ENCODE assay signal across 8 cellular contexts in genomic region chr20:53934421-53935352, GRCh38.
DNase-seq lines count a peak whose midpoint lies in the region; ATAC-seq and TF ChIP-seq lines count a peak whose summit lies in the region.

No MANE protein-coding gene starts in this region.

- ATAC-seq in HG03135 (IDR thresholded peaks at IDR 0.05; ENCODE audit: unreplicated experiment) = peak; percentile 39

- H3K36me3 Mint-ChIP-seq in T-helper 1 cell treated with Interleukin-12 subunit alpha and Interleukin-12 subunit beta and Interleukin-4 antibody, amounts not matched to agents 30 μg/mL and 1 μg/mL, for 36 hours (ENCODE audit: low read depth) = no peaks in the 10 kb centered on the region

- H3K4me3 ChIP-seq in fibroblast of the aortic adventitia (ENCODE audit: low read depth, low read length) = no peak overlapping the region

- H3K27me3 Mint-ChIP-seq in T-helper 1 cell treated with Interleukin-12 subunit alpha and Interleukin-12 subunit beta and Interleukin-4 antibody, amounts not matched to agents 30 μg/mL and 1 μg/mL, for 36 hours (ENCODE audit: low read depth) = no peaks in the 10 kb centered on the region

- H3K9me3 Mint-ChIP-seq in T-helper 1 cell treated with Interleukin-12 subunit alpha and Interleukin-12 subunit beta and Interleukin-4 antibody, amounts not matched to agents 30 μg/mL and 1 μg/mL, for 36 hours = no peaks in the 10 kb centered on the region

- peak overlapping the region; percentile 68 for H3K4me3 Mint-ChIP-seq in T-helper 1 cell treated with Interleukin-12 subunit alpha and Interleukin-12 subunit beta and Interleukin-4 antibody, amounts not matched to agents 30 μg/mL and 1 μg/mL, for 36 hours

- no peak for TF ChIP-seq CTCF in fibroblast of the aortic adventitia (IDR thresholded peaks at IDR 0.05; ENCODE audit: insufficient read depth, low read length)

- H3K4me1 Mint-ChIP-seq in T-helper 1 cell treated with Interleukin-12 subunit alpha and Interleukin-12 subunit beta and Interleukin-4 antibody, amounts not matched to agents 30 μg/mL and 1 μg/mL, for 36 hours (ENCODE audit: low read depth) = peaks cover 49% of the 10 kb centered on the region

- H3K27ac Mint-ChIP-seq in T-helper 1 cell treated with Interleukin-12 subunit alpha and Interleukin-12 subunit beta and Interleukin-4 antibody, amounts not matched to agents 30 μg/mL and 1 μg/mL, for 36 hours = peak overlapping the region; percentile 89

- DNase-seq in NCI-H82 (lab: John Stamatoyannopoulos, UW) = peak; percentile 16
- no peak for DNase-seq in NCI-H82 treated with DMSO at 0.1 percent for 48 hours (lab: John Stamatoyannopoulos, UW; ENCODE audit: unreplicated experiment)
- DNase-seq in fibroblast of the aortic adventitia (ENCODE audit: low read depth) = peak; percentile 88
- DNase-seq in renal cortical epithelial cell (ENCODE audit: low read depth) = peak; percentile 54
- no peak for DNase-seq in SW480 (ENCODE audit: low spot score)
- no peak for DNase-seq in T-helper 9 cell

Comparison
In these comparisons a context has a peak if more than half of its experiments do, and no peak if none do; other contexts are left out.
1. DNase-seq: peak in NCI-H82 (single experiment), fibroblast of the aortic adventitia (single experiment) and renal cortical epithelial cell (single experiment); none in NCI-H82 treated with DMSO at 0.1 percent for 48 hours (single experiment), SW480 (single experiment) and T-helper 9 cell (single experiment).